18 cellular contexts compared by ENCODE assay signal in the genomic region with DNA sequence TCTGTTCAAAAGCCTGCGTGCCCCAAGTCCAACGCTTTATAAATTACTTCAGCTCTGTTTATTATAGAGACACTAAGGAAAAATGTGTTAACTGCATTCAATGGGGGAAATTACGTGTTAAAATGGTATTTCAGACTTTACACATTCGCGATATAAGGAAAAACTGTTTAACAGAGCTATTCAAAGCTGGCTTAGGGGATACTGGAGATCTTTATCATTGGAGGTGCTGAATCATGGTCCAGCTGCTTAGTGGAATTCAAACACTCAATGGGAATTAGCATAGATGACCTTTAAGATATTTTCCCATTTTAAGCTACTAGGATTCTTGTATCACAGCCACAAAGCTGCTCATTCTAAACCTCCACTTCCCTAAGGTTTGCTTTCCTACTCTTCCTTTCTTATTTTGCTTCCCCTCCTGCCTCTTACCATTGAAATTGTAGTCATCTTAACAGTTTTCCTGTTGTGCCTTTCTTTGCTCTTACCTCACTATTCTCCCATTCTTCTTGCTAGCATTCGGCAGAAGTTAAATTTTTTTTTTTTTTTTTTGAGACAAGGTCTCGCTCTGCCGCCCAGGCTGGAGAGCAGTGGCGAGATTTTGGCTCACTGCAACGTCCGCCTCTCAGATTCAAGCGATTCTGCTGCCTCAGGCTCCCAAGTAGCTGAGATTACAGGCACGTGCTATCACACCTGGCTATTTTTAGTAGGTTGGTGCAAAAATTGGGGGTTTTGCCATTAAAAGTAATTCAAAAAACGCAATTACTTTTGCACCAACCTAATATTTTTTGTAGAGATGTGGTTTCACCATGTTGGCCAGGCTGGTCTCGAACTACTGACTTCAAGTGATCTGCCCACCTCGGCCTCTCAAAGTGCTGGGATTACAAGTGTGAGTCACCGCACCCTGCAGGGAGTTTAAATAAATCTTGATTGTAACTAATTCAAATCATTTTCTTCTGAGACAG. TPM values are rescaled to one million over a fixed set of nuclear protein-coding genes. Genes with fewer than 3 reads are reported as not detected.
A peak's percentile ranks its signal among the peaks of the same experiment; 100 is the strongest.
DNase-seq lines count a peak whose midpoint lies in the region; ATAC-seq and TF ChIP-seq lines count a peak whose summit lies in the region.
"Had no signal": no experiment of that assay in that cellular context is flagged by ENCODE, and none has a peak within 500 bp of the region (broad histone marks: within the 10 kb centered on the region; RNA-seq: fewer than 3 reads in every experiment).

No MANE protein-coding gene starts in this region.

- no peaks in the 10 kb centered on the region for H3K36me3 ChIP-seq in BJ (ENCODE audit: control insufficient read depth, insufficient read depth, low read length)
- no peaks in the 10 kb centered on the region for H3K36me3 ChIP-seq in mesenchymal stem cell (ENCODE audit: control insufficient read depth in 1 of 2, insufficient read depth in 2 of 2, low read depth in 1 of 2, low read length in 2 of 2)
- H3K36me3 ChIP-seq: WERI-Rb-1 had no signal

- no peak overlapping the region for H3K4ac ChIP-seq in mesenchymal stem cell (ENCODE audit: low read depth in 1 of 2, low read length in 2 of 2)

- H2AK5ac ChIP-seq in mesenchymal stem cell (ENCODE audit: low read length, severe bottlenecking): no peak overlapping the region

- H2BK120ac ChIP-seq in mesenchymal stem cell (ENCODE audit: low read depth, low read length): no peak overlapping the region

- no peak overlapping the region for H2BK15ac ChIP-seq in mesenchymal stem cell (ENCODE audit: low read depth, poor library complexity, severe bottlenecking)

- TF ChIP-seq CTCF in BJ (IDR thresholded peaks at IDR 0.05; ENCODE audit: insufficient read depth, low read depth, low read length): no peak

- H2BK12ac ChIP-seq in mesenchymal stem cell (ENCODE audit: low read length in 2 of 2): no peak overlapping the region

- POLR2A ChIA-PET in BJ (lab: Charles Lee): no interaction called here

- DNase-seq in BJ (ENCODE audit: low read depth) (peak; percentile 13), HS-27A (ENCODE audit: low read depth) (peak; percentile 49), astrocyte of the hippocampus (ENCODE audit: low read depth, low spot score) (peak; percentile 52), mesenchymal stem cell (peak; percentile 85), hepatic stellate cell (ENCODE audit: low spot score) (no peak), inferior parietal cortex (ENCODE audit: extremely low spot score) (no peak)
- DNase-seq: activated CD8-positive, alpha-beta memory T cell treated with anti-CD3 and anti-CD28 coated beads for 24 hours; naive B cell; NCI-H2029 treated with DMSO at 0.1 percent for 48 hours; NCI-H774; stimulated activated CD4-positive, alpha-beta T cell treated with anti-CD3 and anti-CD28 coated beads, Interleukin-1b, Interleukin-23, amount 100 ng/mL, for 48 hours; substantia nigra; WERI-Rb-1 had no signal

- H4K8ac ChIP-seq in mesenchymal stem cell (ENCODE audit: low read length): no peak overlapping the region

- no peaks in the 10 kb centered on the region for H3K9me3 ChIP-seq in mesenchymal stem cell (ENCODE audit: control insufficient read depth, low read length)

- H3K27me3 ChIP-seq in BJ (ENCODE audit: control insufficient read depth, insufficient read depth, low read length) (peaks cover 4% of the 10 kb centered on the region), mesenchymal stem cell (ENCODE audit: control insufficient read depth in 1 of 2, insufficient read depth in 1 of 2, low read length in 2 of 2) (no peaks in the 10 kb centered on the region)
- H3K27me3 ChIP-seq: hepatocyte had no signal

- no peak overlapping the region for H3K27ac ChIP-seq in mesenchymal stem cell (ENCODE audit: low read length, poor library complexity, severe bottlenecking)
- H3K27ac ChIP-seq: hepatocyte, WERI-Rb-1 had no signal

- H3K4me1 ChIP-seq in mesenchymal stem cell (ENCODE audit: control insufficient read depth, insufficient read depth, low read depth, low read length): no peaks in the 10 kb centered on the region

- no peak overlapping the region for H2AFZ ChIP-seq in mesenchymal stem cell (ENCODE audit: low read depth, low read length)
- H2AFZ ChIP-seq: hepatocyte had no signal

- CTCF ChIA-PET in BJ (lab: Yijun Ruan, JAX): interaction anchor here (4.6 kb wide), 1 partner anchor 13 kb away, joined by 36 read pairs; no protein-coding TSS in a partner anchor

- no peaks in the 10 kb centered on the region for H3K79me1 ChIP-seq in mesenchymal stem cell (replicated peaks; ENCODE audit: low read length, poor library complexity, severe bottlenecking)

- H3K14ac ChIP-seq in mesenchymal stem cell (ENCODE audit: low read length in 2 of 2): no peak overlapping the region

- no peak overlapping the region for H3K9ac ChIP-seq in mesenchymal stem cell (ENCODE audit: low read length)

- no peak for ATAC-seq in GM21447 (IDR thresholded peaks at IDR 0.05; ENCODE audit: unreplicated experiment)
- ATAC-seq in HG02610 (IDR thresholded peaks at IDR 0.05; ENCODE audit: unreplicated experiment): no peak
- ATAC-seq: esophagus mucosa, left lobe of liver had no signal

- WGBS in mesenchymal stem cell: 51% methylated on average over 11 of the region's 17 CpGs

- H2BK5ac ChIP-seq in mesenchymal stem cell (ENCODE audit: low read depth, low read length, poor library complexity, severe bottlenecking): no peak overlapping the region

- no peak overlapping the region for H3K18ac ChIP-seq in mesenchymal stem cell (ENCODE audit: low read depth in 1 of 2, low read length in 2 of 2)

- H3K4me3 ChIP-seq in BJ (ENCODE audit: low read depth, low read length): no peak overlapping the region
- no peak overlapping the region for H3K4me3 ChIP-seq in mesenchymal stem cell (ENCODE audit: insufficient read depth in 1 of 2, low read depth in 1 of 2, low read length in 2 of 2)
- H3K4me3 ChIP-seq: hepatocyte had no signal

- H3K4me2 ChIP-seq in mesenchymal stem cell (ENCODE audit: low read length, poor library complexity, severe bottlenecking): no peak overlapping the region
- H3K4me2 ChIP-seq: hepatocyte had no signal

- H3K23ac ChIP-seq in mesenchymal stem cell (ENCODE audit: low read length in 2 of 2): no peak overlapping the region

- no peak overlapping the region for H4K91ac ChIP-seq in mesenchymal stem cell (ENCODE audit: low read length)

RNA-seq across cellular contexts. Expression of gene SULT6B1, which starts 6.5 kb away (rescaled TPM):
- polyA plus RNA-seq in BJ (2011; rRNA removed): not detected in 2 replicates
- not detected in 2 replicates for polyA minus RNA-seq in BJ (2011; rRNA and poly(A)+ RNA removed)
- not detected for polyA plus RNA-seq in mesenchymal stem cell (2013, experiment 1 of 2)
- polyA plus RNA-seq in mesenchymal stem cell (2013, experiment 2 of 2): not detected
- polyA plus RNA-seq: hepatocyte had no signal

RNA-seq across cellular contexts. Expression of gene CEBPZOS, which starts 14.3 kb away (rescaled TPM):
- 24.6 and 40.0 TPM in 2 replicates for polyA plus RNA-seq in BJ (2011; rRNA removed)
- polyA minus RNA-seq in BJ (2011; rRNA and poly(A)+ RNA removed): 7.7 and 9.3 TPM in 2 replicates
- polyA plus RNA-seq in mesenchymal stem cell (2013, experiment 1 of 2): 41.3 TPM
- polyA plus RNA-seq in mesenchymal stem cell (2013, experiment 2 of 2): 42.9 TPM

RNA-seq across cellular contexts. Expression of gene EIF2AK2, which starts 25.2 kb away (rescaled TPM):
- polyA plus RNA-seq in BJ (2011; rRNA removed): 9.3 and 18.6 TPM in 2 replicates
- polyA minus RNA-seq in BJ (2011; rRNA and poly(A)+ RNA removed): 13.6 and 14.7 TPM in 2 replicates
- 38.2 TPM for polyA plus RNA-seq in mesenchymal stem cell (2013, experiment 1 of 2)
- 39.0 TPM for polyA plus RNA-seq in mesenchymal stem cell (2013, experiment 2 of 2)

RNA-seq across cellular contexts. Expression of gene CEBPZ, which starts 49.4 kb away (rescaled TPM):
- polyA plus RNA-seq in BJ (2011; rRNA removed): 3.7 and 9.0 TPM in 2 replicates
- 6.0 and 6.9 TPM in 2 replicates for polyA minus RNA-seq in BJ (2011; rRNA and poly(A)+ RNA removed)
- 27.8 TPM for polyA plus RNA-seq in mesenchymal stem cell (2013, experiment 1 of 2)
- polyA plus RNA-seq in mesenchymal stem cell (2013, experiment 2 of 2): 28.1 TPM

RNA-seq across cellular contexts. Expression of gene NDUFAF7, which starts 49.5 kb away (rescaled TPM):
- 9.5 and 17.3 TPM in 2 replicates for polyA plus RNA-seq in BJ (2011; rRNA removed)
- 6.3 and 10.3 TPM in 2 replicates for polyA minus RNA-seq in BJ (2011; rRNA and poly(A)+ RNA removed)
- polyA plus RNA-seq in mesenchymal stem cell (2013, experiment 1 of 2): 9.6 TPM
- 9.9 TPM for polyA plus RNA-seq in mesenchymal stem cell (2013, experiment 2 of 2)

Comparison
In these comparisons a context has a peak if more than half of its experiments do, and no peak if none do; other contexts are left out.
1. DNase-seq: peak in BJ (single experiment), HS-27A (single experiment), astrocyte of the hippocampus (single experiment) and mesenchymal stem cell (single experiment); none in hepatic stellate cell (single experiment) and inferior parietal cortex (single experiment).